In the genomic region with DNA sequence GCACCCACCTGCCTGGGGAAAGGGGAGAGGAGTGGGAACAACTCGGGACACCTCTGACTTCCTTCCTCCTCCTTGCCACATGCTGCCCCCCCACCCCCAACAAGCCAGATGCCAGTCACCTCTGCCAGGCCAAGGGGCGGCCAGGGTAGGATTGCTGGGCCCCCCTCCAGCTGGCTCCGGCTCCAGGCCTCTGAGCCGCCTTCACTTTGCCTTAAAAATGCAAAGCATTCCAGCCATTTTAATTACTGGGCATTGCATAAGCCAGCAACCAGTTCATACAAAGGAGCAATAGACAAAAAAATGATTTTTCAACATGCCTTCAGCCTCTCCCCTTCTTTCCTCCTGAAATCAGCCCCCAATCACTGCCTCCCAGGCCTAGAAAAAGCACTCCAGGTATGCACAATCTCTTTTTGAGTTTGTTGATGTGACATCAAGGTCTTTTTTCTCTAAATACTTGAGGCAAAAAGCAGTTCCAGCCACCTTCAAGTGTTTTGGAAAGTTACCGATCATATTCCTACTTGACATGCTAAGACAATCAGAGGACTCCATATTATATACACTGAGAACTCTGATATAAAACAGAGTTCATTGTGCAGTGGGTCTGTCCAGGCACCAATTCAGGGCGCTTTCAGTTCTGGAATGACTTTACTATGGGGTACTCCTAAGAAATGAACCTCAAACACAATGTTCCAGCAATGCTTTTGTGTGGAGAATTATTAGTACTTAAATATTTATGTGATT, we compare ENCODE assay signal across 15 cellular contexts. TPM values are rescaled to one million over a fixed set of nuclear protein-coding genes. Genes with fewer than 3 reads are reported as not detected.
DNase-seq lines count a peak whose midpoint lies in the region; ATAC-seq and TF ChIP-seq lines count a peak whose summit lies in the region.
"Had no signal": no experiment of that assay in that cellular context is flagged by ENCODE, and none has a peak within 500 bp of the region (broad histone marks: within the 10 kb centered on the region; RNA-seq: fewer than 3 reads in every experiment).

No MANE protein-coding gene starts in this region.

- in situ Hi-C loops in astrocyte of the spinal cord (cut with HindIII; ENCODE audit: low sequenced_read_pairs) = no loop called here

- H3K4me1 ChIP-seq in left lung (peaks cover 0 to 9% of the 10 kb centered on the region in 2 donors), stomach (peaks cover 0 to 12% (median 0%) of the 10 kb centered on the region in 4 donors)

- DNase-seq in GM04504 (ENCODE audit: low read depth) (peak; percentile 49), astrocyte of the spinal cord (ENCODE audit: low read depth, low spot score) (peak; percentile 58), left lung (no peak), stomach (no peak), HuH-7.5 (ENCODE audit: low spot score) (no peak), NCI-H187 (lab: John Stamatoyannopoulos, UW) (no peak)
- DNase-seq: activated CD4-positive, alpha-beta T cell treated with anti-CD3 and anti-CD28 coated beads, Interleukin-2, amount 10 ng/mL, durations not matched to agents 7 days and 5 days; activated naive CD4-positive, alpha-beta T cell treated with anti-CD3 and anti-CD28 coated beads, Interleukin-2, amount 10 ng/mL, durations not matched to agents 7 days and 5 days; CD4-positive, alpha-beta memory T cell; naive B cell; stimulated activated naive B cell treated with anti-CD40 and anti-IgM and Interleukin-4, amounts not matched to agents 10 μg/mL and 1 μg/mL and 100 μg/mL, for 72 hours; SW 1271 had no signal

- no peaks in the 10 kb centered on the region for H3K9me3 ChIP-seq in left lung
- H3K9me3 ChIP-seq in stomach = no peaks in the 10 kb centered on the region
- H3K9me3 ChIP-seq: HAP-1 had no signal

- H3K27me3 ChIP-seq in left lung = no peaks in the 10 kb centered on the region
- no peaks in the 10 kb centered on the region for H3K27me3 ChIP-seq in stomach

- intact Hi-C loops in left lung (cut with DNase I) = no loop called here
- intact Hi-C loops in stomach (cut with DNase I; ENCODE audit: low total_unique reads) = no loop called here

- H3K27ac ChIP-seq in left lung = peak overlapping the region in 1 of 2 donors; percentile 29
- H3K27ac ChIP-seq in stomach = peak overlapping the region in 1 of 5 donors; percentile 20

- H3K4me3 ChIP-seq in astrocyte of the spinal cord (ENCODE audit: low read depth, low read length) (no peak overlapping the region), left lung (no peak overlapping the region), stomach (no peak overlapping the region)
- H3K4me3 ChIP-seq: HAP-1 had no signal

- TF ChIP-seq CTCF in astrocyte of the spinal cord (IDR thresholded peaks at IDR 0.05; ENCODE audit: low read depth, low read length) (no peak), left lung (IDR thresholded peaks at IDR 0.05) (no peak), stomach (IDR thresholded peaks at IDR 0.05) (no peak)

- no peak for TF ChIP-seq POLR2A in stomach (IDR thresholded peaks at IDR 0.05)

- no peaks in the 10 kb centered on the region for H3K36me3 ChIP-seq in left lung
- H3K36me3 ChIP-seq in stomach = no peaks in the 10 kb centered on the region
- H3K36me3 ChIP-seq: HAP-1 had no signal

- WGBS in stomach, 5 donors = 67 to 87% (median 74%) methylated on average over 6 of the region's 6 CpGs

- ATAC-seq in left lung (peak; percentile 74), HG03354 (IDR thresholded peaks at IDR 0.05; ENCODE audit: poor library complexity, severe bottlenecking, unreplicated experiment) (no peak), GM21529 (IDR thresholded peaks at IDR 0.05; ENCODE audit: unreplicated experiment) (no peak)
- ATAC-seq: stimulated activated naive B cell treated with anti-CD40 and anti-IgM and Interleukin-4, amounts not matched to agents 10 μg/mL and 1 μg/mL and 100 μg/mL, for 72 hours had no signal

- peak; percentile 1 for TF ChIP-seq EP300 in stomach (IDR thresholded peaks at IDR 0.05)

RNA-seq across cellular contexts. Expression of a gene that starts 12.5 kb away (rescaled TPM):
- 100 to 1,000 TPM; 277 to 308 TPM for total RNA-seq in left lung
- 100 to 1,000 TPM; 103 to 248 (median 212) TPM for total RNA-seq in stomach
- 10 to 100 TPM; 30.4 to 55.9 (median 39.4) TPM for polyA plus RNA-seq in stomach
- total RNA-seq: activated CD4-positive, alpha-beta T cell treated with anti-CD3 and anti-CD28 coated beads, Interleukin-2, amount 10 ng/mL, durations not matched to agents 7 days and 5 days had no signal
- polyA plus RNA-seq: CD4-positive, alpha-beta memory T cell had no signal

Comparison
In these comparisons a context has a peak if more than half of its experiments do, and no peak if none do; other contexts are left out.
1. DNase-seq: peak in GM04504 (single experiment) and astrocyte of the spinal cord (single experiment); none in left lung (0 of 2), stomach (single experiment), HuH-7.5 (single experiment) and NCI-H187 (0 of 2).